Comparison of ENCODE assay signal across 1 cellular context in genomic region chr2:219131327-219131726, GRCh38.
A peak's percentile ranks its signal among the peaks of the same experiment; 100 is the strongest.
TF ChIP-seq lines count a peak whose summit lies in the region.

No MANE protein-coding gene starts in this region.

TF ChIP-seq in HepG2, 621 proteins besides CTCF, POLR2A, EP300 and RAD21 (continued from another document):
- TF ChIP-seq ARID5B (CRISPR knock-in tag; IDR thresholded peaks at IDR 0.05) (peak; percentile 63), HMG20B (CRISPR knock-in tag; conservative IDR thresholded peaks at IDR 0.05) (no peak), ZNF737 (CRISPR knock-in tag; IDR thresholded peaks at IDR 0.05; ENCODE audit: borderline replicate concordance) (no peak), FOXA3 (CRISPR knock-in tag; IDR thresholded peaks at IDR 0.05) (peak; percentile 70), U2AF1 (optimal IDR thresholded peaks at IDR 0.05; ENCODE audit: low read depth, low read length) (no peak), AKAP8 (CRISPR knock-in tag; IDR thresholded peaks at IDR 0.05) (no peak), HHEX (CRISPR knock-in tag; IDR thresholded peaks at IDR 0.05) (peak; percentile 69; the same call in 1 of the 2 replicates), ZBTB43 (CRISPR knock-in tag; conservative IDR thresholded peaks at IDR 0.05) (no peak), AHDC1 (CRISPR knock-in tag; IDR thresholded peaks at IDR 0.05; ENCODE audit: borderline replicate concordance) (peak; percentile 53; the same call in 1 of the 2 replicates), ZNF761 (CRISPR knock-in tag; conservative IDR thresholded peaks at IDR 0.05) (no peak), NFATC3 (CRISPR knock-in tag; IDR thresholded peaks at IDR 0.05) (no peak), TARDBP (CRISPR knock-in tag; IDR thresholded peaks at IDR 0.05) (0 out of 2 replicates have a peak, but pooled peaks have one; percentile 20), HNRNPLL (IDR thresholded peaks at IDR 0.05; ENCODE audit: low read depth, low read length, poor library complexity, severe bottlenecking) (no peak), ZNF30 (CRISPR knock-in tag; IDR thresholded peaks at IDR 0.05) (no peak), ZFP41 (CRISPR knock-in tag; IDR thresholded peaks at IDR 0.05; ENCODE audit: borderline replicate concordance) (no peak), ZNF549 (CRISPR knock-in tag; IDR thresholded peaks at IDR 0.05) (no peak), DZIP1 (CRISPR knock-in tag; IDR thresholded peaks at IDR 0.05) (no peak), RBM39 (IDR thresholded peaks at IDR 0.05; ENCODE audit: low read depth, low read length, poor library complexity, severe bottlenecking) (no peak), HOXA3 (CRISPR knock-in tag; IDR thresholded peaks at IDR 0.05) (no peak), EEA1 (CRISPR knock-in tag; IDR thresholded peaks at IDR 0.05; ENCODE audit: borderline replicate concordance) (no peak), RFXANK (CRISPR knock-in tag; IDR thresholded peaks at IDR 0.05) (no peak), USF2 (IDR thresholded peaks at IDR 0.05; ENCODE audit: low read depth, low read length) (no peak), USF2 (CRISPR knock-in tag; IDR thresholded peaks at IDR 0.05; ENCODE audit: borderline replicate concordance) (no peak), ZBTB8A (CRISPR knock-in tag; IDR thresholded peaks at IDR 0.05; ENCODE audit: borderline replicate concordance, low read depth) (no peak), ZNF10 (CRISPR knock-in tag; IDR thresholded peaks at IDR 0.05; ENCODE audit: borderline replicate concordance, low read depth) (no peak), SOX6 (IDR thresholded peaks at IDR 0.05) (no peak), SOX6 (CRISPR knock-in tag; IDR thresholded peaks at IDR 0.05) (no peak; the same call in 1 of the 2 replicates), ZSCAN21 (CRISPR knock-in tag; IDR thresholded peaks at IDR 0.05; ENCODE audit: borderline replicate concordance) (no peak), SP5 (CRISPR knock-in tag; IDR thresholded peaks at IDR 0.05; ENCODE audit: borderline replicate concordance, low read depth) (peak; percentile 37; the same call in 1 of the 2 replicates), ZNF564 (CRISPR knock-in tag; IDR thresholded peaks at IDR 0.05) (no peak), ZNF550 (CRISPR knock-in tag; IDR thresholded peaks at IDR 0.05; ENCODE audit: borderline replicate concordance) (no peak), ZNF879 (CRISPR knock-in tag; IDR thresholded peaks at IDR 0.05) (no peak), ZNF513 (CRISPR knock-in tag; conservative IDR thresholded peaks at IDR 0.05) (no peak), ZNF781 (CRISPR knock-in tag; IDR thresholded peaks at IDR 0.05; ENCODE audit: borderline replicate concordance, not compliant biosample characterization) (no peak), HOXA7 (CRISPR knock-in tag; IDR thresholded peaks at IDR 0.05) (no peak)
